Comparison of ENCODE assay signal across 8 cellular contexts in the genomic region with DNA sequence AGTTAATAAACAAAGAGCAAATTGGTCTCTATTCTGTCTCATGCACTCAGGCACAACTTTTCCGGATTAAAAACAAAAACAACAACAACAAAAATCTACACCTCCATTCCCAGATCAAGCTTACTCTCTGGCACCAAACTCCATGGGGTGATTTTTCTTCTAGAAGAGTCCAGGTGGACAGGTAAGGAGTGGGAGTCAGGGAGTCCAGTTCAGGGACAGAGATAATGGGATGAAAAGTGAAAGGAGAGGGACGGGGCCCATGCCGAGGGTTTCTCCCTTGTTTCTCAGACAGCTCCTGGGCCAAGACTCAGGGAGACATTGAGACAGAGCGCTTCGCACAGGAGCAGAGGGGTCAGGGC. TPM values are rescaled to one million over a fixed set of nuclear protein-coding genes. Genes with fewer than 3 reads are reported as not detected.
A peak's percentile ranks its signal among the peaks of the same experiment; 100 is the strongest.
DNase-seq lines count a peak whose midpoint lies in the region; ATAC-seq and TF ChIP-seq lines count a peak whose summit lies in the region.

No MANE protein-coding gene starts in this region.

- H3K27ac ChIP-seq in caudate nucleus (ENCODE audit: low read depth, low read length): peak overlapping the region; percentile 85

- intact Hi-C loops in mucosa of descending colon (cut with DNase I, micrococcal nuclease): no loop called here

- H3K9me3 Mint-ChIP-seq in stimulated activated naive CD8-positive, alpha-beta T cell treated with anti-CD3 and anti-CD28 coated beads, Interleukin-15, Interleukin-2, amounts not matched to agents 100 ng/mL and 50 ng/mL, for 24 hours: no peaks in the 10 kb centered on the region

- H3K4me3 ChIP-seq in mucosa of descending colon: peak overlapping the region; percentile 95

- peaks cover 18% of the 10 kb centered on the region for H3K4me1 ChIP-seq in mucosa of descending colon (ENCODE audit: low read depth)

- peak overlapping the region; percentile 94 for H3K4me3 Mint-ChIP-seq in stimulated activated naive CD8-positive, alpha-beta T cell treated with anti-CD3 and anti-CD28 coated beads, Interleukin-15, Interleukin-2, amounts not matched to agents 100 ng/mL and 50 ng/mL, for 24 hours

- no peaks in the 10 kb centered on the region for H3K9me3 ChIP-seq in mucosa of descending colon

- H3K36me3 ChIP-seq in mucosa of descending colon (ENCODE audit: low read depth): no peaks in the 10 kb centered on the region

- no peak for DNase-seq in stimulated activated naive CD8-positive, alpha-beta T cell treated with anti-CD3 and anti-CD28 coated beads, Interleukin-15, Interleukin-2, amounts not matched to agents 100 U/mL and 50 U/mL, for 24 hours
- DNase-seq in caudate nucleus (lab: John Stamatoyannopoulos, UW): peak in 1 of 61 donors; percentile 61
- no peak for DNase-seq in mucosa of descending colon
- no peak for DNase-seq in occipital lobe (lab: John Stamatoyannopoulos, UW)
- DNase-seq in stimulated activated CD4-positive, alpha-beta T cell treated with anti-CD3 and anti-CD28 coated beads, Interleukin-1b, Interleukin-23, amount 100 ng/mL, for 48 hours: no peak

- H3K27me3 Mint-ChIP-seq in stimulated activated naive CD8-positive, alpha-beta T cell treated with anti-CD3 and anti-CD28 coated beads, Interleukin-15, Interleukin-2, amounts not matched to agents 100 ng/mL and 50 ng/mL, for 24 hours: no peaks in the 10 kb centered on the region

- peak overlapping the region; percentile 98 for H3K27ac Mint-ChIP-seq in stimulated activated naive CD8-positive, alpha-beta T cell treated with anti-CD3 and anti-CD28 coated beads, Interleukin-15, Interleukin-2, amounts not matched to agents 100 ng/mL and 50 ng/mL, for 24 hours

- peaks cover 37% of the 10 kb centered on the region for H3K36me3 Mint-ChIP-seq in stimulated activated naive CD8-positive, alpha-beta T cell treated with anti-CD3 and anti-CD28 coated beads, Interleukin-15, Interleukin-2, amounts not matched to agents 100 ng/mL and 50 ng/mL, for 24 hours (ENCODE audit: low read depth)

- TF ChIP-seq CTCF in mucosa of descending colon (IDR thresholded peaks at IDR 0.05): no peak

- H3K4me1 Mint-ChIP-seq in stimulated activated naive CD8-positive, alpha-beta T cell treated with anti-CD3 and anti-CD28 coated beads, Interleukin-15, Interleukin-2, amounts not matched to agents 100 ng/mL and 50 ng/mL, for 24 hours (ENCODE audit: low read depth): peaks cover 38% of the 10 kb centered on the region

- ATAC-seq in stimulated activated naive CD8-positive, alpha-beta T cell treated with anti-CD3 and anti-CD28 coated beads, Interleukin-15, Interleukin-2, amounts not matched to agents 100 U/mL and 50 U/mL, for 24 hours: no peak
- ATAC-seq in mucosa of descending colon (peak; percentile 46), HG03159 (IDR thresholded peaks at IDR 0.05; ENCODE audit: unreplicated experiment) (no peak), HG02970 (IDR thresholded peaks at IDR 0.05; ENCODE audit: low FRiP score, unreplicated experiment) (no peak)

RNA-seq across cellular contexts. Expression of a gene that starts 0.4 kb away (rescaled TPM):
- total RNA-seq in mucosa of descending colon: 1,000 to 10,000 TPM in 2 of 3 donors, 100 to 1,000 TPM in 1; 833 to 1,988 (median 1,901) TPM
- total RNA-seq in occipital lobe: 46.6 TPM

Comparison
In these comparisons a context has a peak if more than half of its experiments do, and no peak if none do; other contexts are left out.
1. RNA of a gene that starts 0.4 kb away (total RNA-seq): 833 to 1,988 TPM in mucosa of descending colon; 46.6 TPM in occipital lobe (single experiment); every median in the first group is over 10 times any median in the second.